7 cellular contexts compared by ENCODE assay signal in the genomic region with DNA sequence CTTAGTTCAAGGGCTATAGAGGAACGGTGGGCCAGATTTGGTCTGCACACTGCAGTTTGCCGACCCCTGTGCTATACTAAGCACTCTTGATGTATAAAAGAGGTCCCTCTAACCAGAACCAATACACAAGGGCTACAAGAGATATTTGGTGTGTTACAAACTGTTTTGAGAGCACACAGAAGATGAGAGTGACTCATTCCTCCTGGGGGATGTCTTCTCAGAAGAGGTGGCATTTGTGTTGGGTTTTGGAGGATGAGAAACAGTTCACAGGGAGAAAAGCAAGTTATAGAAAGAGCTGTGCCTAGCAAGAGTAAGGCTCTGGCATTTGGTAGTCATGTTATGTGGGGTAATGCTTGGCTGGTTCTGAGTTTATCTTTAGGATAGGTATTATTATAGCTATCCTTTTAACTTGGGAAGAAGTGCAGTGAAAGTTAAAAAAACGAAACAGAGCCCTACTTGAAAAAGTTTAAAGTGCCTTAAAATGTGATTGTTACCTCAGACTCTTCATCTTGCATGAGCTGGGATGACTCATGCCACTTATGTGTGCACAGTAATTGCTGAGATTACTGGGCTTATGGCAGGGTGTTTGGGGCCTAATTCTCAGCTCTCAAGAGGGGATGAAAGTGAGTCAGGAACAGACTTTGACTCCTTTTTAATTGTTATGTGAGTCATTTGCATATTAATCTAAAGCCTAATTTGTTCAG.
A peak's percentile ranks its signal among the peaks of the same experiment; 100 is the strongest.
DNase-seq lines count a peak whose midpoint lies in the region; ATAC-seq and TF ChIP-seq lines count a peak whose summit lies in the region.

No MANE protein-coding gene starts in this region.

- H3K36me3 ChIP-seq in endodermal cell (ENCODE audit: control insufficient read depth, insufficient read depth, low read length), result no peaks in the 10 kb centered on the region

- POLR2A ChIA-PET in HEK293T (lab: Yijun Ruan, JAX), result no interaction called here

- peaks cover 27% of the 10 kb centered on the region for H3K4me1 Mint-ChIP-seq in activated naive CD8-positive, alpha-beta T cell treated with anti-CD3 and anti-CD28 coated beads, Interleukin-2, amount 50 U/mL, for 24 hours
- peaks cover 9% of the 10 kb centered on the region for H3K4me1 Mint-ChIP-seq in endodermal cell

- no peaks in the 10 kb centered on the region for H3K27me3 ChIP-seq in endodermal cell (ENCODE audit: control insufficient read depth, insufficient read depth, low read length, poor library complexity, severe bottlenecking)

- H3K9me3 Mint-ChIP-seq in activated naive CD8-positive, alpha-beta T cell treated with anti-CD3 and anti-CD28 coated beads, Interleukin-2, amount 50 U/mL, for 24 hours, result no peaks in the 10 kb centered on the region
- no peaks in the 10 kb centered on the region for H3K9me3 Mint-ChIP-seq in endodermal cell

- no peak overlapping the region for H3K27ac ChIP-seq in endodermal cell (ENCODE audit: low read depth, low read length)

- TF ChIP-seq CTCF in endodermal cell (conservative IDR thresholded peaks at IDR 0.05), result no peak

- no peak overlapping the region for H3K9ac ChIP-seq in endodermal cell (ENCODE audit: extremely low read depth, low read length, poor library complexity, severe bottlenecking)

- no peaks in the 10 kb centered on the region for H3K9me3 ChIP-seq in endodermal cell (ENCODE audit: control insufficient read depth, low read length)

- no peak overlapping the region for H3K4me3 ChIP-seq in skeletal muscle cell (ENCODE audit: low read depth, low read length)
- no peak overlapping the region for H3K4me3 ChIP-seq in endodermal cell (ENCODE audit: low read length)

- no peaks in the 10 kb centered on the region for H3K4me1 ChIP-seq in endodermal cell (ENCODE audit: control insufficient read depth, insufficient read depth, low read length)

- 84 to 91% methylated on average over 2 to 3 of the region's 3 CpGs for WGBS in endodermal cell (ENCODE audit: insufficient coverage in 1 of 2, insufficient read length in 1 of 2), 2 experiments

- peak; percentile 23 for DNase-seq in LoVo (ENCODE audit: low spot score)
- DNase-seq in activated naive CD8-positive, alpha-beta T cell treated with anti-CD3 and anti-CD28 coated beads, Interleukin-2, amount 50 U/mL, for 24 hours, result peak; percentile 7
- peak; percentile 73 for DNase-seq in skeletal muscle cell (ENCODE audit: low read depth)
- no peak for DNase-seq in HEK293T (ENCODE audit: extremely low spot score)
- DNase-seq in epidermal melanocyte (ENCODE audit: insufficient read length, low spot score), result no peak
- no peak for DNase-seq in endodermal cell

- H3K27ac Mint-ChIP-seq in activated naive CD8-positive, alpha-beta T cell treated with anti-CD3 and anti-CD28 coated beads, Interleukin-2, amount 50 U/mL, for 24 hours, result peak overlapping the region; percentile 81
- no peak overlapping the region for H3K27ac Mint-ChIP-seq in endodermal cell

- peaks cover 2% of the 10 kb centered on the region for H3K27me3 Mint-ChIP-seq in activated naive CD8-positive, alpha-beta T cell treated with anti-CD3 and anti-CD28 coated beads, Interleukin-2, amount 50 U/mL, for 24 hours
- H3K27me3 Mint-ChIP-seq in endodermal cell (ENCODE audit: insufficient read depth), result no peaks in the 10 kb centered on the region

- CTCF ChIA-PET in HEK293T (lab: Yijun Ruan, JAX), result interaction anchor here (1.2 kb wide), 1 partner anchor 11 kb away, joined by 6 read pairs; no protein-coding TSS in a partner anchor

- ATAC-seq in GM18858 (IDR thresholded peaks at IDR 0.05; ENCODE audit: unreplicated experiment), result peak; percentile 36
- peak; percentile 94 for ATAC-seq in activated naive CD8-positive, alpha-beta T cell treated with anti-CD3 and anti-CD28 coated beads, Interleukin-2, amount 50 U/mL, for 24 hours

- H3K4me3 Mint-ChIP-seq in activated naive CD8-positive, alpha-beta T cell treated with anti-CD3 and anti-CD28 coated beads, Interleukin-2, amount 50 U/mL, for 24 hours, result no peak overlapping the region
- no peak overlapping the region for H3K4me3 Mint-ChIP-seq in endodermal cell

- H3K36me3 Mint-ChIP-seq in activated naive CD8-positive, alpha-beta T cell treated with anti-CD3 and anti-CD28 coated beads, Interleukin-2, amount 50 U/mL, for 24 hours (ENCODE audit: low read depth), result no peaks in the 10 kb centered on the region
- no peaks in the 10 kb centered on the region for H3K36me3 Mint-ChIP-seq in endodermal cell (ENCODE audit: low read depth)

TF ChIP-seq in HEK293T, 16 proteins besides CTCF, POLR2A, EP300 and RAD21:
- TF ChIP-seq LEF1 (IDR thresholded peaks at IDR 0.05; ENCODE audit: borderline replicate concordance) (no peak), CTBP1 (IDR thresholded peaks at IDR 0.05; ENCODE audit: borderline replicate concordance) (no peak), FOXA1 (IDR thresholded peaks at IDR 0.05) (no peak), PKNOX1 (IDR thresholded peaks at IDR 0.05) (no peak), HDGF (IDR thresholded peaks at IDR 0.05; ENCODE audit: borderline replicate concordance) (no peak), FOXM1 (IDR thresholded peaks at IDR 0.05; ENCODE audit: borderline replicate concordance) (no peak), ZNF384 (IDR thresholded peaks at IDR 0.05) (no peak), TARDBP (IDR thresholded peaks at IDR 0.05) (no peak), NFRKB (IDR thresholded peaks at IDR 0.05) (no peak), L3MBTL2 (conservative IDR thresholded peaks at IDR 0.05) (no peak), ELF4 (IDR thresholded peaks at IDR 0.05) (no peak), ARNT (IDR thresholded peaks at IDR 0.05) (no peak), SUZ12 (IDR thresholded peaks at IDR 0.05) (no peak), BHLHE40 (IDR thresholded peaks at IDR 0.05; ENCODE audit: borderline replicate concordance) (no peak)

Comparison
In these comparisons a context has a peak if more than half of its experiments do, and no peak if none do; other contexts are left out.
1. DNase-seq: peak in LoVo (single experiment), activated naive CD8-positive, alpha-beta T cell treated with anti-CD3 and anti-CD28 coated beads, Interleukin-2, amount 50 U/mL, for 24 hours (single experiment) and skeletal muscle cell (single experiment); none in HEK293T (single experiment), epidermal melanocyte (single experiment) and endodermal cell (single experiment).